In the genomic region with DNA sequence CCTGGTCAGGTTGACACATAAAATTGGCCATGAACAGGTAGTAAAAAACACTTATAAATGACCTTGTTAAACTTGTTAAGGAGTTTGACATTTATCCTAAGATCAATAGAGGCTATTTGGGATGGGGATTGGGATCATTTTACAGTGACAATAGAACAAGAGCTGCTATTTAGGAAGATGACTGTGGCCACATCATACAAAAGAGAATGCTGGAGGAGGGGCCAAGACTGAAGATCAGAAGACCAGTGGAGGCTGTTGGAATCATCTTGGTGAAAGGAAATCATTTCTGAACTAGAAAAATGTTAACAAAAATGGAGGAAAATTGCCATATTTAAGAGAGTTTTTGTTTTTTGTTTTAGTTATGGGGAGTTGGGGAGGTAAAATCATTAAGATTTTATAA, we compare ENCODE assay signal across 29 cellular contexts.
"Had no signal": no experiment of that assay in that cellular context is flagged by ENCODE, and none has a peak within 500 bp of the region (broad histone marks: within the 10 kb centered on the region; RNA-seq: fewer than 3 reads in every experiment).

No MANE protein-coding gene starts in this region.

- H3K36me3 ChIP-seq: brain microvascular endothelial cell, neutrophil, ovary, upper lobe of left lung, vagina had no signal

- H3K9me3 ChIP-seq: mucosa of descending colon, neutrophil, ovary, upper lobe of left lung, vagina had no signal

- H3K27me3 ChIP-seq: brain microvascular endothelial cell, dorsolateral prefrontal cortex, neutrophil, ovary, upper lobe of left lung, vagina had no signal

- ATAC-seq: left cardiac atrium; left ventricle myocardium superior; mucosa of descending colon; sciatic nerve; stimulated activated effector memory CD8-positive, alpha-beta T cell treated with anti-CD3 and anti-CD28 coated beads, Interleukin-12 subunit alpha, Interleukin-12 subunit beta, amount 100 ng/mL, for 72 hours; WTC11 had no signal

- H3K4me3 ChIP-seq: coronary artery, dorsolateral prefrontal cortex, mucosa of descending colon, ovary, upper lobe of left lung, vagina had no signal

- H3K4me1 ChIP-seq: upper lobe of left lung, vagina had no signal

- DNase-seq: activated CD4-positive, alpha-beta memory T cell treated with anti-CD3 and anti-CD28 coated beads, Interleukin-2, amount 10 ng/mL, durations not matched to agents 7 days and 5 days; activated CD4-positive, alpha-beta T cell treated with anti-CD3 and anti-CD28 coated beads for 1 hour; activated CD4-positive, alpha-beta T cell treated with anti-CD3 and anti-CD28 coated beads, Interleukin-2, amount 10 ng/mL, durations not matched to agents 7 days and 5 days; activated CD8-positive, alpha-beta memory T cell treated with anti-CD3 and anti-CD28 coated beads, Interleukin-2, amount 50 U/mL, for 48 hours; activated gamma-delta T cell; activated naive CD4-positive, alpha-beta T cell treated with anti-CD3 and anti-CD28 coated beads, Interleukin-2, amount 50 U/mL, for 16 hours; activated T-cell treated with anti-CD3 and anti-CD28 coated beads, Interleukin-2, amount 50 U/mL, for 24 hours; amniotic stem cell; brain microvascular endothelial cell; dorsolateral prefrontal cortex; effector memory CD4-positive, alpha-beta T cell; head of caudate nucleus; hippocampal formation; left cardiac atrium; left ventricle myocardium superior; mucosa of descending colon; naive B cell; nephron progenitor cell; ovary; retina; small intestine; stimulated activated CD4-positive, alpha-beta T cell treated with anti-CD3 and anti-CD28 coated beads, Interleukin-4, amount 100 ng/mL, for 24 hours; upper lobe of left lung had no signal

- H3K27ac ChIP-seq: brain microvascular endothelial cell, coronary artery, dorsolateral prefrontal cortex, neutrophil, ovary, upper lobe of left lung, vagina had no signal
